Comparison of ENCODE assay signal across 24 cellular contexts in the genomic region with DNA sequence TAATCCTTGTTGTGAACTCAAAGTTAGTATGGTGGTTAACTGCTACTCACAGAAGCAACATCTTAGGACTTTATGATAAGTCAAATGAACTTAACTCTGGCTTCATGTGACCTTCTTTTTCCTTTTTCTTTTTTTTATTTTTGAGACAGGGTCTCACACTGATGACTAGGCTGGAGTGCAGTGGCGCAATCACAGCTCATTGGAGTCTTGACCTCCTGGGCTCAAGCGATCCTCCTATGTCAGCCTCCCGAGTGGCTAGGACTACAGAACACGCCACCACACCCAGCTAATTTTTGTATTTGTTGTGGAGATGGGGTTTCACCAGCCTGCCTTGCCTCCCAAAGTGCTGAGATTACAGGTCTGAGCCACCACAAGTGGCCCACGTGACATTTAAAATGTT.
"Had no signal": no experiment of that assay in that cellular context is flagged by ENCODE, and none has a peak within 500 bp of the region (broad histone marks: within the 10 kb centered on the region; RNA-seq: fewer than 3 reads in every experiment).

No MANE protein-coding gene starts in this region.

- H3K4me3 ChIP-seq: heart right ventricle, left lung, lung, ovary, right atrium auricular region, skin epidermis, spleen, tibial nerve, uterus had no signal

- H3K27me3 Mint-ChIP-seq: naive thymus-derived CD4-positive, alpha-beta T cell; natural killer cell treated with Interleukin-12 subunit alpha and Interleukin-12 subunit beta and Interleukin-15 and Interleukin-18, amount 100 ng/mL, for 72 hours; progenitor cell of endocrine pancreas; stimulated activated memory B cell treated with anti-CD40 and anti-IgM and Interleukin-4, amounts not matched to agents 10 μg/mL and 1 μg/mL and 100 μg/mL, for 72 hours; stimulated activated naive CD8-positive, alpha-beta T cell treated with anti-CD3 and anti-CD28 coated beads, Interleukin-15, amount 100 ng/mL, for 72 hours; type B pancreatic cell had no signal

- H3K36me3 ChIP-seq: ovary, uterus had no signal

- H3K9me3 ChIP-seq: heart right ventricle, left lung, ovary, right atrium auricular region, spleen, tibial nerve, uterus had no signal

- H3K4me3 Mint-ChIP-seq: mesothelial cell of epicardium; naive thymus-derived CD4-positive, alpha-beta T cell; natural killer cell treated with Interleukin-12 subunit alpha and Interleukin-12 subunit beta and Interleukin-15 and Interleukin-18, amount 100 ng/mL, for 72 hours; stimulated activated memory B cell treated with anti-CD40 and anti-IgM and Interleukin-4, amounts not matched to agents 10 μg/mL and 1 μg/mL and 100 μg/mL, for 72 hours; stimulated activated naive CD8-positive, alpha-beta T cell treated with anti-CD3 and anti-CD28 coated beads, Interleukin-15, amount 100 ng/mL, for 72 hours; type B pancreatic cell had no signal

- H3K27ac ChIP-seq: heart right ventricle, left lung, ovary, right atrium auricular region, skin epidermis, spleen, tibial nerve, uterus had no signal

- H3K4me1 ChIP-seq: uterus had no signal

- H3K27me3 ChIP-seq: heart right ventricle, left lung, ovary, right atrium auricular region, spleen, tibial nerve, uterus had no signal

- H3K9me3 Mint-ChIP-seq: mesothelial cell of epicardium; naive thymus-derived CD4-positive, alpha-beta T cell; natural killer cell treated with Interleukin-12 subunit alpha and Interleukin-12 subunit beta and Interleukin-15 and Interleukin-18, amount 100 ng/mL, for 72 hours; stimulated activated memory B cell treated with anti-CD40 and anti-IgM and Interleukin-4, amounts not matched to agents 10 μg/mL and 1 μg/mL and 100 μg/mL, for 72 hours; stimulated activated naive CD8-positive, alpha-beta T cell treated with anti-CD3 and anti-CD28 coated beads, Interleukin-15, amount 100 ng/mL, for 72 hours; type B pancreatic cell had no signal

- H3K27ac Mint-ChIP-seq: mesothelial cell of epicardium; natural killer cell treated with Interleukin-12 subunit alpha and Interleukin-12 subunit beta and Interleukin-15 and Interleukin-18, amount 100 ng/mL, for 72 hours; stimulated activated memory B cell treated with anti-CD40 and anti-IgM and Interleukin-4, amounts not matched to agents 10 μg/mL and 1 μg/mL and 100 μg/mL, for 72 hours; stimulated activated naive CD8-positive, alpha-beta T cell treated with anti-CD3 and anti-CD28 coated beads, Interleukin-15, amount 100 ng/mL, for 72 hours had no signal

- ATAC-seq: heart right ventricle; left colon; left lung; naive thymus-derived CD4-positive, alpha-beta T cell; natural killer cell treated with Interleukin-12 subunit alpha and Interleukin-12 subunit beta and Interleukin-15 and Interleukin-18, amount 100 ng/mL, for 72 hours; sciatic nerve; stimulated activated memory B cell treated with anti-CD40 and anti-IgM and Interleukin-4, amounts not matched to agents 10 μg/mL and 1 μg/mL and 100 μg/mL, for 72 hours; stimulated activated naive CD8-positive, alpha-beta T cell treated with anti-CD3 and anti-CD28 coated beads, Interleukin-15, amount 100 ng/mL, for 72 hours had no signal

- DNase-seq: heart right ventricle; hippocampal formation; kidney glomerular epithelial cell; left colon; left lung; mesendoderm; naive thymus-derived CD4-positive, alpha-beta T cell; ovary; spleen; stimulated activated CD4-positive, alpha-beta T cell treated with anti-CD3 and anti-CD28 coated beads, Interleukin-4, amount 100 ng/mL, for 24 hours; stimulated activated naive CD4-positive, alpha-beta T cell treated with Interleukin-2 at 50 U/mL for 16 hours; stimulated activated naive CD8-positive, alpha-beta T cell treated with anti-CD3 and anti-CD28 coated beads, Interleukin-15, amount 100 ng/mL, for 72 hours; substantia nigra; uterus had no signal

- H3K4me1 Mint-ChIP-seq: mesothelial cell of epicardium had no signal
